In genomic region chr21:34126269-34126668, GRCh38 we compare ENCODE assay signal across 8 cellular contexts. TPM values are rescaled to one million over a fixed set of nuclear protein-coding genes. Genes with fewer than 3 reads are reported as not detected.
DNase-seq lines count a peak whose midpoint lies in the region; ATAC-seq and TF ChIP-seq lines count a peak whose summit lies in the region.

No MANE protein-coding gene starts in this region.

- H3K27ac Mint-ChIP-seq in CD8-positive, alpha-beta T cell, result peak overlapping the region; percentile 69

- H3K18ac ChIP-seq in IMR-90 (ENCODE audit: low read depth, low read length), result no peak overlapping the region

- no peak overlapping the region for H3K4me3 Mint-ChIP-seq in CD8-positive, alpha-beta T cell

- H3K23ac ChIP-seq in IMR-90 (ENCODE audit: low read depth, low read length), result peak overlapping the region; percentile 12; the same call in 1 of the 2 replicates

- POLR2A ChIA-PET in CD8-positive, alpha-beta T cell (lab: Charles Lee), result no interaction called here
- POLR2A ChIA-PET in IMR-90 (lab: Charles Lee; ENCODE audit: unreplicated experiment), result no interaction called here

- H2AFZ ChIP-seq in IMR-90 (replicated peaks; ENCODE audit: low read length, poor library complexity), result no peak overlapping the region

- H3K4me3 ChIP-seq in CD8-positive, alpha-beta T cell (ENCODE audit: low read depth, low read length), result no peak overlapping the region
- H3K4me3 ChIP-seq in IMR-90 (ENCODE audit: insufficient read depth, low read depth, low read length) (no peak overlapping the region), upper lobe of right lung (no peak overlapping the region)

- H3K4me1 ChIP-seq in CD8-positive, alpha-beta T cell (ENCODE audit: insufficient read depth, low read length), result peaks cover 40% of the 10 kb centered on the region
- H3K4me1 ChIP-seq in IMR-90 (ENCODE audit: control insufficient read depth, insufficient read depth, low read length), result peaks cover 28% of the 10 kb centered on the region
- peaks cover 28% of the 10 kb centered on the region for H3K4me1 ChIP-seq in upper lobe of right lung

- no peak for ATAC-seq in CD8-positive, alpha-beta T cell
- ATAC-seq in IMR-90 (ENCODE audit: low read depth), result no peak
- ATAC-seq in upper lobe of right lung, result no peak

- H3K9me3 ChIP-seq in CD8-positive, alpha-beta T cell (ENCODE audit: low read length), result no peaks in the 10 kb centered on the region
- no peaks in the 10 kb centered on the region for H3K9me3 ChIP-seq in IMR-90 (ENCODE audit: control insufficient read depth, insufficient read depth, low read length)
- no peaks in the 10 kb centered on the region for H3K9me3 ChIP-seq in upper lobe of right lung

- peaks cover 7% of the 10 kb centered on the region for H3K36me3 ChIP-seq in CD8-positive, alpha-beta T cell (ENCODE audit: insufficient read depth, low read length)
- H3K36me3 ChIP-seq in IMR-90 (ENCODE audit: control insufficient read depth, insufficient read depth, low read length) (peaks cover 2% of the 10 kb centered on the region; the same call in 1 of the 2 replicates), upper lobe of right lung (peaks cover 24% of the 10 kb centered on the region)

- no peak overlapping the region for H4K8ac ChIP-seq in IMR-90 (ENCODE audit: low read depth in 2 of 2, low read length in 2 of 2)

- H3K27me3 ChIP-seq in CD8-positive, alpha-beta T cell (ENCODE audit: insufficient read depth, low read length), result no peaks in the 10 kb centered on the region
- H3K27me3 ChIP-seq in IMR-90 (ENCODE audit: control insufficient read depth, insufficient read depth, low read length) (no peaks in the 10 kb centered on the region), upper lobe of right lung (no peaks in the 10 kb centered on the region)

- H3K56ac ChIP-seq in IMR-90 (ENCODE audit: extremely low read depth, insufficient read depth, low read length), result no peak overlapping the region

- no peak for TF ChIP-seq CTCF in CD8-positive, alpha-beta T cell (IDR thresholded peaks at IDR 0.05)
- TF ChIP-seq CTCF in IMR-90 (conservative IDR thresholded peaks at IDR 0.05; ENCODE audit: low read depth, low read length), result no peak
- no peak for TF ChIP-seq CTCF in upper lobe of right lung (IDR thresholded peaks at IDR 0.05)

- WGBS in IMR-90 (ENCODE audit: extremely low coverage in 2 of 2, insufficient read length in 1 of 2), 2 experiments, result 92% methylated on average over 4 of the region's 10 CpGs; no CpG with 5 or more reads in 1 of the 2 experiments

- H3K79me1 ChIP-seq in IMR-90 (ENCODE audit: low read depth in 1 of 2, low read length in 2 of 2), result peaks cover 27 to 66% of the 10 kb centered on the region in 2 experiments

- no peaks in the 10 kb centered on the region for H3K27me3 Mint-ChIP-seq in CD8-positive, alpha-beta T cell (ENCODE audit: low read depth)

- no peak overlapping the region for H3K4ac ChIP-seq in IMR-90 (ENCODE audit: low read depth, low read length)

- dilution Hi-C loops in IMR-90 (cut with HindIII; ENCODE audit: low sequenced_read_pairs, unreplicated experiment), result no loop called here

- peaks cover 28% of the 10 kb centered on the region for H3K9me1 ChIP-seq in IMR-90 (ENCODE audit: insufficient read depth, low read length)

- no peak overlapping the region for H3K4me2 ChIP-seq in IMR-90 (ENCODE audit: low read depth, low read length)

- no peak overlapping the region for H2BK120ac ChIP-seq in IMR-90 (ENCODE audit: low read depth, low read length)

- H3K9me3 Mint-ChIP-seq in CD8-positive, alpha-beta T cell, result no peaks in the 10 kb centered on the region

- no peak overlapping the region for H2BK20ac ChIP-seq in IMR-90 (ENCODE audit: low read depth, low read length)

- intact Hi-C loops in CD8-positive, alpha-beta T cell (cut with DNase I, micrococcal nuclease), result loop anchor here (2.0 to 10.0 kb wide), 3 partner anchors 33 to 489 kb away; partner anchors contain the start of gene RCAN1 (in 1 of the 2)
- intact Hi-C loops in IMR-90 (cut with micrococcal nuclease) (loop anchor here (5.0 kb wide), 1 partner anchor 76 kb away; no protein-coding TSS in a partner anchor), upper lobe of right lung (cut with DNase I) (no loop called here)

- H2BK15ac ChIP-seq in IMR-90 (ENCODE audit: low read depth, low read length), result no peak overlapping the region

- no peak overlapping the region for H2BK5ac ChIP-seq in IMR-90 (ENCODE audit: low read depth, low read length, poor library complexity, severe bottlenecking)

- CTCF ChIA-PET in CD8-positive, alpha-beta T cell (lab: Charles Lee), result no interaction called here
- CTCF ChIA-PET in IMR-90 (lab: Yijun Ruan, JAX), result interaction anchor here (0.5 kb wide), 1 partner anchor 178 kb away, joined by 4 read pairs; no protein-coding TSS in a partner anchor

- H3K9ac ChIP-seq in IMR-90 (ENCODE audit: low read depth, low read length), result no peak overlapping the region

- no peak overlapping the region for H4K5ac ChIP-seq in IMR-90 (ENCODE audit: low read depth, low read length)

- H3K4me1 Mint-ChIP-seq in CD8-positive, alpha-beta T cell (ENCODE audit: low read depth), result peaks cover 87% of the 10 kb centered on the region

- in situ Hi-C loops in IMR-90 (cut with MboI; ENCODE audit: low sequenced_read_pairs), result no loop called here

- TF ChIP-seq POLR2A in IMR-90 (IDR thresholded peaks at IDR 0.05; ENCODE audit: low read depth, low read length), result no peak

- no peak overlapping the region for H2AK9ac ChIP-seq in IMR-90 (replicated peaks; ENCODE audit: low read depth, low read length, poor library complexity)

- no TSS peak for BruUV-seq in IMR-90 (replicated peaks; lab: Mats Ljungman, UMichigan)

- TF ChIP-seq RAD21 in IMR-90 (IDR thresholded peaks at IDR 0.05; ENCODE audit: low read length), result no peak

- H3K27ac ChIP-seq in CD8-positive, alpha-beta T cell (ENCODE audit: low read depth, low read length), result no peak overlapping the region
- H3K27ac ChIP-seq in IMR-90 (ENCODE audit: insufficient read depth, low read length) (no peak overlapping the region), upper lobe of right lung (no peak overlapping the region)

- H2AK5ac ChIP-seq in IMR-90 (ENCODE audit: low read depth, low read length), result no peak overlapping the region

- H4K20me1 ChIP-seq in IMR-90 (ENCODE audit: insufficient read depth, low read length), result no peaks in the 10 kb centered on the region; the same call in 1 of the 2 replicates

- DNase-seq in CD8-positive, alpha-beta T cell, result peak in 2 of 7 experiments; percentile 36 to 45
- DNase-seq in IMR-90, result peak; percentile 53
- peak; percentile 6 for DNase-seq in central memory CD4-positive, alpha-beta T cell
- peak; percentile 19 for DNase-seq in myocyte (ENCODE audit: low read depth)
- DNase-seq in upper lobe of right lung, result no peak
- DNase-seq in effector CD8-positive, alpha-beta T cell (lab: John Stamatoyannopoulos, UW), result no peak
- no peak for DNase-seq in NCI-H82 treated with DMSO at 0.1 percent for 48 hours (lab: John Stamatoyannopoulos, UW; ENCODE audit: unreplicated experiment)
- no peak for DNase-seq in cortex of kidney (lab: John Stamatoyannopoulos, UW)

- no peak overlapping the region for H4K91ac ChIP-seq in IMR-90 (ENCODE audit: insufficient read depth, low read depth, low read length)

- H3K14ac ChIP-seq in IMR-90 (replicated peaks; ENCODE audit: low read depth, low read length), result 0 out of 2 replicates have a peak overlapping the region, but pooled peaks have one; percentile 5

- peaks cover 50% of the 10 kb centered on the region for H3K36me3 Mint-ChIP-seq in CD8-positive, alpha-beta T cell

TF ChIP-seq in IMR-90, 13 proteins besides CTCF, POLR2A, EP300 and RAD21:
- 0 out of 2 replicates have a peak, but pooled peaks have one; percentile 22 for TF ChIP-seq CEBPB (IDR thresholded peaks at IDR 0.05; ENCODE audit: low read depth, low read length)
- no peak for TF ChIP-seq NFE2L2 (IDR thresholded peaks at IDR 0.05; ENCODE audit: low read depth, low read length)

RNA-seq across cellular contexts. Expression of gene MRPS6, which starts 52.9 kb away (rescaled TPM):
- 10 to 100 TPM; 14.3 to 15.4 TPM for total RNA-seq in CD8-positive, alpha-beta T cell
- 7.5 and 11.9 TPM in 2 replicates for total RNA-seq in IMR-90 (2012; rRNA removed)
- polyA plus RNA-seq in IMR-90 (2012; rRNA removed), result 32.8 and 35.1 TPM in 2 replicates
- 8.6 and 18.6 TPM in 2 replicates for polyA plus RNA-seq in IMR-90 (2012; cell fraction: cytosol; rRNA removed)
- 8.7 and 26.5 TPM in 2 replicates for polyA plus RNA-seq in IMR-90 (2012; cell fraction: nucleus; rRNA removed; ENCODE audit: low replicate concordance)
- 55.8 and 103 TPM in 2 replicates for total RNA-seq in myocyte
- polyA plus RNA-seq in myocyte (2012), result 114 TPM
- total RNA-seq in upper lobe of right lung, result 57.6 TPM

RNA-seq across cellular contexts. Expression of gene SLC5A3, which starts 52.9 kb away (rescaled TPM):
- 1 to 10 TPM; 4.6 to 5.2 TPM for total RNA-seq in CD8-positive, alpha-beta T cell
- 9.9 and 15.6 TPM in 2 replicates for total RNA-seq in IMR-90 (2012; rRNA removed)
- polyA plus RNA-seq in IMR-90 (2012; rRNA removed), result 1.3 and 1.8 TPM in 2 replicates
- polyA plus RNA-seq in IMR-90 (2012; cell fraction: cytosol; rRNA removed), result 0.29 and 0.30 TPM in 2 replicates
- 0.49 and 3.2 TPM in 2 replicates for polyA plus RNA-seq in IMR-90 (2012; cell fraction: nucleus; rRNA removed; ENCODE audit: low replicate concordance)
- total RNA-seq in myocyte, result 31.9 and 45.0 TPM in 2 replicates
- 5.8 TPM for polyA plus RNA-seq in myocyte (2012)
- 24.1 TPM for total RNA-seq in upper lobe of right lung

Comparison
In these comparisons a context has a peak if more than half of its experiments do, and no peak if none do; other contexts are left out.
1. DNase-seq: peak in IMR-90 (single experiment), central memory CD4-positive, alpha-beta T cell (single experiment) and myocyte (single experiment); none in upper lobe of right lung (single experiment), effector CD8-positive, alpha-beta T cell (single experiment), NCI-H82 treated with DMSO at 0.1 percent for 48 hours (single experiment) and cortex of kidney (single experiment).